9 cellular contexts compared by ENCODE assay signal in the genomic region with DNA sequence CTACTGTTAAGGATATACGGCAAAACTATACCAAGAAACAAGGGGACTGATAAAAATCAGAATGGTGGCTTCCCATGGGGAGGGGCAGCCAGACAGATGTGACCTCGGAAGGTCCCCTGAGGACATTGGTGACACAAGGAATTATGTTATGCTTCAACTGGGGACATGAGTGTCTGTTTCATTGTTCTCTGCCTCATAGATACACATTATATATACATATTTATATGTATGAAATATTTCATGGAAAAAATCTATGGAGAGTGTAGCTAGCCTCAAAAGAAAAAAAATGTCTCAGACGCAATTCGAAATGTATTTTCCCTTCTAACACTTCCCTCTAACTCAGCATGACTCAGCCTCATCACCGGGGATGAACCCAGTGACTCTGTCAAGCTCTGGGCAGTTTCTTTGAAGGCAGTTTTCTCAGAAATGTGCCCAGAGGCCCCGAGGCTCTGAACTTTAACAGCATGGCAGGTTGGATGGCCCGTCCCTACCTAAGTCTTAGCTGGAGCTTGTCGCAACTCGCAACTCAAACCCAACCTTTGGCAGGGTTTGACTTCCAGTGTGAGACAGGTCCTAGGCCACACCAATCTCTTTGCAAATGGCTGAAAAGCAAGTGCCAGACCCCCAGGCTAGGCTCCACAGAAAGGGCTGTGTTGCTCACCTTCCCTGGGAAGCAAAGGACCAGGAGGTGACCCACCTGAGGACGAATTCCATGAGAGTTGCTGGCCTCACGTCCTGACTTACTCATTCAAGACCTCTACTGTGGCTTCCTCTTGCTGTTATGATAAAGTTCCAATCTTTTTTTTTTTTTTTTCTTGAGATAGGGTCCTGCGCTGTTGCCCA.
DNase-seq lines count a peak whose midpoint lies in the region; ATAC-seq and TF ChIP-seq lines count a peak whose summit lies in the region.
"Had no signal": no experiment of that assay in that cellular context is flagged by ENCODE, and none has a peak within 500 bp of the region (broad histone marks: within the 10 kb centered on the region; RNA-seq: fewer than 3 reads in every experiment).

No MANE protein-coding gene starts in this region.

- H3K27ac Mint-ChIP-seq in MCF 10A (ENCODE audit: low read depth, unreplicated experiment), result no peak overlapping the region

- H3K27me3 Mint-ChIP-seq in MCF 10A (ENCODE audit: insufficient read depth, unreplicated experiment), result no peaks in the 10 kb centered on the region

- in situ Hi-C loops in gastrocnemius medialis (cut with MboI; ENCODE audit: low sequenced_read_pairs in 4 of 4), result no loop called here

- CTCF ChIA-PET in MCF 10A (lab: Yijun Ruan, JAX), result interaction anchor here (0.5 to 1.4 kb wide), 6 partner anchors 23 to 1798 kb away, joined by 3 to 5 read pairs (median 3); no protein-coding TSS in a partner anchor

- no peaks in the 10 kb centered on the region for H3K9me3 Mint-ChIP-seq in MCF 10A (ENCODE audit: unreplicated experiment)

- TF ChIP-seq CTCF in MCF 10A (IDR thresholded peaks at IDR 0.05; ENCODE audit: unreplicated experiment) (no peak), gastrocnemius medialis (IDR thresholded peaks at IDR 0.05 in 4 of 5, conservative IDR thresholded peaks at IDR 0.05 in 1 of 5) (no peak), testis (IDR thresholded peaks at IDR 0.05) (no peak)

- ATAC-seq in sciatic nerve (no peak), GM18907 (IDR thresholded peaks at IDR 0.05; ENCODE audit: unreplicated experiment) (no peak), GM21390 (IDR thresholded peaks at IDR 0.05; ENCODE audit: unreplicated experiment) (no peak), gastrocnemius medialis (no peak)

- no peaks in the 10 kb centered on the region for H3K4me1 ChIP-seq in gastrocnemius medialis
- H3K4me1 ChIP-seq in testis, result no peaks in the 10 kb centered on the region

- H3K4me3 ChIP-seq in gastrocnemius medialis, result no peak overlapping the region
- H3K4me3 ChIP-seq in testis, result no peak overlapping the region
- H3K4me3 ChIP-seq: lung had no signal

- H3K4me1 Mint-ChIP-seq in MCF 10A (ENCODE audit: insufficient read depth, unreplicated experiment), result peaks cover 5% of the 10 kb centered on the region

- peaks cover 0 to 6% (median 3%) of the 10 kb centered on the region in 3 donors for H3K27me3 ChIP-seq in gastrocnemius medialis
- no peaks in the 10 kb centered on the region for H3K27me3 ChIP-seq in testis

- intact Hi-C loops in MCF 10A (cut with micrococcal nuclease) (no loop called here), sciatic nerve (cut with DNase I) (no loop called here), gastrocnemius medialis (cut with DNase I; ENCODE audit: low total_unique reads) (no loop called here), testis (cut with DNase I; ENCODE audit: low total_unique reads) (no loop called here)

- H3K27ac ChIP-seq in gastrocnemius medialis (no peak overlapping the region), testis (no peak overlapping the region)

- no peak for TF ChIP-seq POLR2A in gastrocnemius medialis (IDR thresholded peaks at IDR 0.05)
- TF ChIP-seq POLR2A in testis (IDR thresholded peaks at IDR 0.05), result no peak

- BruUV-seq in MCF 10A (replicated peaks; lab: Mats Ljungman, UMichigan), result no TSS peak

- H3K36me3 Mint-ChIP-seq in MCF 10A (ENCODE audit: insufficient read depth, unreplicated experiment), result peaks cover 10% of the 10 kb centered on the region

- 85% methylated on average over 11 to 12 of the region's 12 CpGs for WGBS in testis, 2 donors

- no peaks in the 10 kb centered on the region for H3K36me3 ChIP-seq in gastrocnemius medialis
- H3K36me3 ChIP-seq in testis (ENCODE audit: low read depth, missing control alignments), result no peaks in the 10 kb centered on the region

- H3K9me3 ChIP-seq in gastrocnemius medialis (no peaks in the 10 kb centered on the region), testis (no peaks in the 10 kb centered on the region)

- no peak overlapping the region for H3K4me3 Mint-ChIP-seq in MCF 10A (ENCODE audit: unreplicated experiment)

- DNase-seq in EL (peak; percentile 28), SKM-1 (lab: John Stamatoyannopoulos, UW; ENCODE audit: unreplicated experiment) (peak; percentile 23), MCF 10A (ENCODE audit: unreplicated experiment) (peak; percentile 89), sciatic nerve (ENCODE audit: low spot score) (peak; percentile 35), gastrocnemius medialis (no peak), testis (no peak)

- POLR2A ChIA-PET in MCF 10A (lab: Yijun Ruan, JAX), result interaction anchor here (0.8 to 1.9 kb wide), 5 partner anchors 18 to 112 kb away, joined by 3 to 6 read pairs (median 3); no protein-coding TSS in a partner anchor

Comparison
In these comparisons a context has a peak if more than half of its experiments do, and no peak if none do; other contexts are left out.
1. DNase-seq: peak in EL (single experiment), SKM-1 (single experiment), MCF 10A (single experiment) and sciatic nerve (single experiment); none in gastrocnemius medialis (0 of 2) and testis (single experiment).